ENCODE assay signal across 11 cellular contexts in the genomic region with DNA sequence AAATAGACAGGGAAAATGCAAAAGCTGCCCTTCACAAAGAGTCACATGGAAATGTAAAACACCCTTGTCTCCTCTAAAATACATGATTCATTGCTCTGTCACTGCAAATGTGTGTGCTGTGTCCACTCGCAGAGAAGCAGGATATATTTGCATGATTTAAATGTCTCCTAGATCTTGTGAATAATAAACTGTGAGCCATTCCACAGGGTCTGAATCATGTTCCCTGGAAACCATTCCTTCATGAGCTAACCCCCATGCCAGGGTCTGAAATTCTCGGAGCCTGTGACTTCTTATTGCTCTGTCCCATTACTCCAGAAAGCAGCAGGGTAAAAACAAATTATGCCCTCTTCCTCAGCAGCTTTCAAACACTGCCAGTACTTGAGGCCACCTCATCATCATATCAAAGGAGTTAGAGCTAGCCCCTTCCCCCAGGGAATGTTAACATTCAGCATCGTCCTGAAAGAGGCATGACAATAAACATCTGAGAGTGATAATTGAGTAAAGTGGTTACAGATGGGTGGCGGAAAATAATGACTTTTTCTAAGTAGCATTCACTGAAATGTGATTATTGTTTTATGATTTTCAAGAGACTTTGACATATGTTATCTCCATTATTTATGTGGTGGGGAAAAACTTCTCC. TPM values are rescaled to one million over a fixed set of nuclear protein-coding genes. Genes with fewer than 3 reads are reported as not detected.
DNase-seq lines count a peak whose midpoint lies in the region; ATAC-seq and TF ChIP-seq lines count a peak whose summit lies in the region.
"Had no signal": no experiment of that assay in that cellular context is flagged by ENCODE, and none has a peak within 500 bp of the region (broad histone marks: within the 10 kb centered on the region; RNA-seq: fewer than 3 reads in every experiment).

No MANE protein-coding gene starts in this region.

- H3K4me3 Mint-ChIP-seq in endodermal cell (peak overlapping the region; percentile 21), neural crest cell (peak overlapping the region; percentile 60)

- H3K36me3 ChIP-seq in endodermal cell (ENCODE audit: control insufficient read depth, insufficient read depth, low read length), result no peaks in the 10 kb centered on the region
- H3K36me3 ChIP-seq: upper lobe of left lung had no signal

- no peaks in the 10 kb centered on the region for H3K4me1 ChIP-seq in endodermal cell (ENCODE audit: control insufficient read depth, insufficient read depth, low read length)
- H3K4me1 ChIP-seq: upper lobe of left lung had no signal

- no peak overlapping the region for H3K4me3 ChIP-seq in endodermal cell (ENCODE audit: low read length)
- H3K4me3 ChIP-seq: upper lobe of left lung had no signal

- H3K27me3 Mint-ChIP-seq in endodermal cell (ENCODE audit: insufficient read depth) (peaks cover 11% of the 10 kb centered on the region), neural crest cell (ENCODE audit: low read depth) (peaks cover 10% of the 10 kb centered on the region)

- no peaks in the 10 kb centered on the region for H3K27me3 ChIP-seq in endodermal cell (ENCODE audit: control insufficient read depth, insufficient read depth, low read length, poor library complexity, severe bottlenecking)
- H3K27me3 ChIP-seq: upper lobe of left lung had no signal

- H3K9me3 Mint-ChIP-seq in endodermal cell (peaks cover 14% of the 10 kb centered on the region), neural crest cell (peaks cover 13% of the 10 kb centered on the region)

- H3K36me3 Mint-ChIP-seq in endodermal cell (ENCODE audit: low read depth), result no peaks in the 10 kb centered on the region
- H3K36me3 Mint-ChIP-seq in neural crest cell (ENCODE audit: low read depth), result peaks cover 17% of the 10 kb centered on the region

- H3K4me1 Mint-ChIP-seq in endodermal cell, result peaks cover 22% of the 10 kb centered on the region
- H3K4me1 Mint-ChIP-seq in neural crest cell, result peaks cover 38% of the 10 kb centered on the region

- TF ChIP-seq CTCF in endodermal cell (conservative IDR thresholded peaks at IDR 0.05) (no peak), neural crest cell (conservative IDR thresholded peaks at IDR 0.05) (no peak)

- DNase-seq in GM04504 (ENCODE audit: low read depth), result peak; percentile 87
- DNase-seq in NCI-H345 (lab: John Stamatoyannopoulos, UW), result peak; percentile 93
- peak; percentile 63 for DNase-seq in endodermal cell
- DNase-seq in neural crest cell (ENCODE audit: low read depth, low spot score), result no peak
- no peak for DNase-seq in left lobe of liver (ENCODE audit: low spot score)
- DNase-seq in NCI-H1694 (lab: John Stamatoyannopoulos, UW), result no peak
- DNase-seq: upper lobe of left lung had no signal

- ATAC-seq in left lobe of liver (no peak), HG02678 (IDR thresholded peaks at IDR 0.05; ENCODE audit: unreplicated experiment) (no peak), HG03439 (IDR thresholded peaks at IDR 0.05; ENCODE audit: unreplicated experiment) (no peak)

- H3K9me3 ChIP-seq in endodermal cell (ENCODE audit: control insufficient read depth, low read length), result peaks cover 11% of the 10 kb centered on the region
- H3K9me3 ChIP-seq: upper lobe of left lung had no signal

- H3K27ac ChIP-seq in endodermal cell (ENCODE audit: low read depth, low read length), result peak overlapping the region; percentile 99
- H3K27ac ChIP-seq: upper lobe of left lung had no signal

- H3K27ac Mint-ChIP-seq in endodermal cell (peak overlapping the region; percentile 80), neural crest cell (ENCODE audit: unreplicated experiment) (peak overlapping the region; percentile 98)

- H3K9ac ChIP-seq in endodermal cell (ENCODE audit: extremely low read depth, low read length, poor library complexity, severe bottlenecking), result no peak overlapping the region

- WGBS in endodermal cell (ENCODE audit: insufficient coverage in 1 of 2, insufficient read length in 1 of 2), 2 experiments, result 14 to 30% methylated on average over 1 to 4 of the region's 4 CpGs

RNA-seq across cellular contexts. Expression of a gene that starts 11.7 kb away (rescaled TPM):
- total RNA-seq in endodermal cell (under 1 TPM in 1 of 2 donors, not detected in 1; 0.33 TPM), neural crest cell (0.72 and 0.84 TPM in 2 replicates), left lobe of liver (not detected)
- 1.3 TPM for polyA plus RNA-seq in endodermal cell (2013, experiment 1 of 2)
- polyA plus RNA-seq in endodermal cell (2013, experiment 2 of 2), result 1.4 TPM
- total RNA-seq: pulmonary artery endothelial cell; T-helper 2 cell treated with Interferon-gamma antibody and Interleukin-4, amounts not matched to agents 100 ng/mL and 5 ng/mL, for 36 hours had no signal

Comparison
In these comparisons a context has a peak if more than half of its experiments do, and no peak if none do; other contexts are left out.
1. DNase-seq: peak in GM04504 (single experiment), NCI-H345 (single experiment) and endodermal cell (single experiment); none in neural crest cell (single experiment), left lobe of liver (single experiment) and NCI-H1694 (single experiment).